8 cellular contexts compared by ENCODE assay signal in the genomic region with DNA sequence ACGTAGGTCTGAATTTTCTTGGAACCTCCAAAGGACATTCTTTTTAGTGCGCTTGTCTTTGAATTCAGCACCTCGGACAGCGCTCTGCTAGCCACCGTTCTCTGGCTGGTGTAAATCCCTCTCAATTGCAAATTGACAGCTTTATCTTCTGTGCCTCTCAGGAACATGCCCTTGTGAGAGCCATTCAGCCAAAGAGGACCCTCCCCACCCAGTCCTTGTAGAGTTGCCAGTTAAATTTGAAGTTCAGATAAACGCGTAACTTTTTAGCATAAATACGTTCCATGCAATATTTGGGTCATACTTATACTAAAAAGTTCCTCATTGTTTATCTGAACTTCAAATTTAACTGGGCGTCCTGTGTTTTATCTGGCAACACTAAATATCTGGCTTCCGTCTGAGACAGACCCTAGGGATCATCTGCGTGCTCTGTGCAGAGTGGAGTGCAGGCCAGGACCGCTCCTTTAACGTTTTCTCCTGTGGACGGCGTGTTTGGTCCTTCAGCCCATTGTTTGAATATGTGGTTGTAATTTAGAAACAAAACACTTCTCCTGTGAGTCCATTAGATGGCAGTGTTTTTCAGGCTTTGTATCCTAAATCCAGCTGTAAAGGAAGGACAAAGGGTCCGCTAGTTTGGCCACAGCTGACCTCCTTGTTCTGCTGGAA. TPM values are rescaled to one million over a fixed set of nuclear protein-coding genes. Genes with fewer than 3 reads are reported as not detected.
DNase-seq lines count a peak whose midpoint lies in the region; TF ChIP-seq lines count a peak whose summit lies in the region.

No MANE protein-coding gene starts in this region.

- no peak overlapping the region for H2AFZ ChIP-seq in OCI-LY1 (ENCODE audit: low read length)
- H2AFZ ChIP-seq in trophoblast cell (ENCODE audit: insufficient read depth, low read length, poor library complexity): no peak overlapping the region

- POLR2A ChIA-PET in CD8-positive, alpha-beta memory T cell (lab: Charles Lee): no interaction called here

- no peaks in the 10 kb centered on the region for H3K9me2 ChIP-seq in OCI-LY1 (ENCODE audit: low read depth, low read length)

- peaks cover 15 to 50% (median 27%) of the 10 kb centered on the region in 3 donors for H3K4me1 Mint-ChIP-seq in CD8-positive, alpha-beta memory T cell
- no peaks in the 10 kb centered on the region for H3K4me1 Mint-ChIP-seq in activated T-helper 2 cell treated with anti-CD3 and anti-CD28 coated beads, Interferon-gamma antibody, Interleukin-2, Interleukin-4, amounts not matched to agents 10 μg/mL and 5 μg/mL and 100 μg/mL, durations not matched to agents 14 hours and 24 hours and 36 hours (ENCODE audit: low read depth)

- H3K9ac ChIP-seq in OCI-LY1 (ENCODE audit: low read length) (no peak overlapping the region), trophoblast cell (ENCODE audit: low read length) (no peak overlapping the region)

- H4K20me1 ChIP-seq in OCI-LY1 (ENCODE audit: insufficient read depth, low read length): no peaks in the 10 kb centered on the region

- H4K91ac ChIP-seq in trophoblast cell (ENCODE audit: low read depth, low read length): no peak overlapping the region

- no peak overlapping the region for H4K8ac ChIP-seq in trophoblast cell (ENCODE audit: low read depth, low read length)

- no peak overlapping the region for H3K18ac ChIP-seq in trophoblast cell (ENCODE audit: low read length)

- CTCF ChIA-PET in CD8-positive, alpha-beta memory T cell (lab: Charles Lee): interaction anchor here (1.4 kb wide), 1 partner anchor 20 kb away, joined by 4 read pairs; no protein-coding TSS in a partner anchor

- H3K4ac ChIP-seq in trophoblast cell (ENCODE audit: low read depth, low read length): no peak overlapping the region

- no CpG with 5 or more reads among the region's 16 CpGs for WGBS in trophoblast cell (ENCODE audit: extremely low coverage, insufficient coverage, insufficient read length)

- H3K79me1 ChIP-seq in trophoblast cell (ENCODE audit: low read length): no peaks in the 10 kb centered on the region

- H3K27ac ChIP-seq in CD8-positive, alpha-beta memory T cell (ENCODE audit: low read depth, low read length): no peak overlapping the region
- no peak overlapping the region for H3K27ac ChIP-seq in OCI-LY1 (ENCODE audit: low read depth, low read length, poor library complexity, severe bottlenecking)
- no peak overlapping the region for H3K27ac ChIP-seq in trophoblast cell (ENCODE audit: low read depth, low read length)
- no peak overlapping the region for H3K27ac ChIP-seq in coronary artery

- no peaks in the 10 kb centered on the region for H3K27me3 Mint-ChIP-seq in CD8-positive, alpha-beta memory T cell
- no peaks in the 10 kb centered on the region for H3K27me3 Mint-ChIP-seq in activated T-helper 2 cell treated with anti-CD3 and anti-CD28 coated beads, Interferon-gamma antibody, Interleukin-2, Interleukin-4, amounts not matched to agents 10 μg/mL and 5 μg/mL and 100 μg/mL, durations not matched to agents 14 hours and 24 hours and 36 hours (ENCODE audit: low read depth)

- intact Hi-C loops in activated T-helper 2 cell treated with anti-CD3 and anti-CD28 coated beads, Interferon-gamma antibody, Interleukin-2, Interleukin-4, amounts not matched to agents 10 μg/mL and 5 μg/mL and 100 μg/mL, durations not matched to agents 14 hours and 24 hours and 36 hours (cut with micrococcal nuclease): no loop called here

- H2BK120ac ChIP-seq in trophoblast cell (ENCODE audit: insufficient read depth, low read length, poor library complexity): no peak overlapping the region

- H3K4me3 Mint-ChIP-seq in CD8-positive, alpha-beta memory T cell: no peak overlapping the region
- no peak overlapping the region for H3K4me3 Mint-ChIP-seq in activated T-helper 2 cell treated with anti-CD3 and anti-CD28 coated beads, Interferon-gamma antibody, Interleukin-2, Interleukin-4, amounts not matched to agents 10 μg/mL and 5 μg/mL and 100 μg/mL, durations not matched to agents 14 hours and 24 hours and 36 hours (ENCODE audit: low read depth)

- TF ChIP-seq CTCF in OCI-LY1 (IDR thresholded peaks at IDR 0.05; ENCODE audit: low read length) (peak; percentile 49; the same call in 1 of the 2 replicates), coronary artery (IDR thresholded peaks at IDR 0.05) (no peak)

- no peak overlapping the region for H3K14ac ChIP-seq in trophoblast cell (ENCODE audit: low read length)

- H3K9me3 Mint-ChIP-seq in CD8-positive, alpha-beta memory T cell: no peaks in the 10 kb centered on the region
- no peaks in the 10 kb centered on the region for H3K9me3 Mint-ChIP-seq in activated T-helper 2 cell treated with anti-CD3 and anti-CD28 coated beads, Interferon-gamma antibody, Interleukin-2, Interleukin-4, amounts not matched to agents 10 μg/mL and 5 μg/mL and 100 μg/mL, durations not matched to agents 14 hours and 24 hours and 36 hours

- H3K36me3 Mint-ChIP-seq in CD8-positive, alpha-beta memory T cell: peaks cover 0 to 72% (median 10%) of the 10 kb centered on the region in 3 donors
- peaks cover 64% of the 10 kb centered on the region for H3K36me3 Mint-ChIP-seq in activated T-helper 2 cell treated with anti-CD3 and anti-CD28 coated beads, Interferon-gamma antibody, Interleukin-2, Interleukin-4, amounts not matched to agents 10 μg/mL and 5 μg/mL and 100 μg/mL, durations not matched to agents 14 hours and 24 hours and 36 hours (ENCODE audit: low read depth)

- no peak overlapping the region for H3K23ac ChIP-seq in trophoblast cell (ENCODE audit: low read length)

- no peaks in the 10 kb centered on the region for H3K36me3 ChIP-seq in CD8-positive, alpha-beta memory T cell (ENCODE audit: insufficient read depth, low read length)
- H3K36me3 ChIP-seq in OCI-LY1 (ENCODE audit: insufficient read depth, low read length): peaks cover 4% of the 10 kb centered on the region; the same call in 1 of the 2 replicates
- H3K36me3 ChIP-seq in trophoblast cell (ENCODE audit: control insufficient read depth in 1 of 2, insufficient read depth in 2 of 2, low read length in 2 of 2): no peaks in the 10 kb centered on the region

- no peak overlapping the region for H2AK5ac ChIP-seq in trophoblast cell (ENCODE audit: low read length)

- peak; percentile 16 to 60 (median 31) for DNase-seq in CD8-positive, alpha-beta memory T cell
- DNase-seq in HPDE6-E6E7 (ENCODE audit: extremely low spot score) (peak; percentile 69), glomerular visceral epithelial cell (ENCODE audit: extremely low spot score) (peak; percentile 62), trophoblast cell (peak; percentile 49 to 89), mesenteric fat pad (ENCODE audit: low spot score) (no peak), coronary artery (ENCODE audit: low spot score) (no peak)
- peak; percentile 21 for DNase-seq in activated T-helper 2 cell treated with anti-CD3 and anti-CD28 coated beads, Interferon-gamma antibody, Interleukin-2, Interleukin-4, amounts not matched to agents 10 μg/mL and 5 μg/mL and 100 μg/mL, durations not matched to agents 14 hours and 24 hours and 36 hours (ENCODE audit: low spot score)

- no peaks in the 10 kb centered on the region for H3K9me3 ChIP-seq in CD8-positive, alpha-beta memory T cell (ENCODE audit: low read length)
- H3K9me3 ChIP-seq in OCI-LY1 (ENCODE audit: low read length) (no peaks in the 10 kb centered on the region), trophoblast cell (ENCODE audit: insufficient read depth, low read depth, low read length) (no peaks in the 10 kb centered on the region)

- no peak overlapping the region for H3K4me3 ChIP-seq in CD8-positive, alpha-beta memory T cell (ENCODE audit: low read length)
- no peak overlapping the region for H3K4me3 ChIP-seq in OCI-LY1 (ENCODE audit: low read depth, low read length, poor library complexity, severe bottlenecking)
- H3K4me3 ChIP-seq in trophoblast cell (ENCODE audit: low read depth, low read length): no peak overlapping the region
- H3K4me3 ChIP-seq in coronary artery: no peak overlapping the region

- H3K27me3 ChIP-seq in CD8-positive, alpha-beta memory T cell (ENCODE audit: insufficient read depth, low read length, poor library complexity, severe bottlenecking): no peaks in the 10 kb centered on the region
- H3K27me3 ChIP-seq in OCI-LY1 (ENCODE audit: insufficient read depth, low read length) (no peaks in the 10 kb centered on the region), trophoblast cell (ENCODE audit: insufficient read depth, low read length) (no peaks in the 10 kb centered on the region)

- no peak overlapping the region for H3K4me2 ChIP-seq in OCI-LY1 (ENCODE audit: low read length)
- no peak overlapping the region for H3K4me2 ChIP-seq in trophoblast cell (ENCODE audit: low read length)

- no peak overlapping the region for H4K12ac ChIP-seq in trophoblast cell (ENCODE audit: low read depth, low read length)

- H3K4me1 ChIP-seq in CD8-positive, alpha-beta memory T cell (ENCODE audit: insufficient read depth, low read length): no peaks in the 10 kb centered on the region
- H3K4me1 ChIP-seq in OCI-LY1 (ENCODE audit: insufficient read depth, low read length, severe bottlenecking) (no peaks in the 10 kb centered on the region), trophoblast cell (ENCODE audit: control insufficient read depth in 1 of 2, insufficient read depth in 2 of 2, low read length in 2 of 2) (no peaks in the 10 kb centered on the region)

- peak overlapping the region in 2 of 8 donors; percentile 17 to 39 for H3K27ac Mint-ChIP-seq in CD8-positive, alpha-beta memory T cell
- no peak overlapping the region for H3K27ac Mint-ChIP-seq in activated T-helper 2 cell treated with anti-CD3 and anti-CD28 coated beads, Interferon-gamma antibody, Interleukin-2, Interleukin-4, amounts not matched to agents 10 μg/mL and 5 μg/mL and 100 μg/mL, durations not matched to agents 14 hours and 24 hours and 36 hours

- no peak overlapping the region for H2BK12ac ChIP-seq in trophoblast cell (ENCODE audit: low read length)

- H3K79me2 ChIP-seq in OCI-LY1 (ENCODE audit: insufficient read depth, low read length) (no peaks in the 10 kb centered on the region), trophoblast cell (ENCODE audit: control insufficient read depth, insufficient read depth, low read length, poor library complexity) (no peaks in the 10 kb centered on the region)

- H2BK5ac ChIP-seq in trophoblast cell (ENCODE audit: low read depth, low read length, poor library complexity): no peak overlapping the region

- no peaks in the 10 kb centered on the region for H3F3A ChIP-seq in OCI-LY1 (ENCODE audit: insufficient read depth, low read length)

RNA-seq across cellular contexts. Expression of a gene that starts 7.0 kb away (rescaled TPM):
- 100 to 1,000 TPM; 171 TPM for total RNA-seq in CD8-positive, alpha-beta memory T cell
- polyA plus RNA-seq in CD8-positive, alpha-beta memory T cell: 52.6 TPM
- 307 and 312 TPM in 2 replicates for total RNA-seq in activated T-helper 2 cell treated with anti-CD3 and anti-CD28 coated beads, Interferon-gamma antibody, Interleukin-2, Interleukin-4, amounts not matched to agents 10 μg/mL and 5 μg/mL and 100 μg/mL, durations not matched to agents 14 hours and 24 hours and 36 hours
- polyA plus RNA-seq in trophoblast cell (2013): 0.55 and 0.57 TPM in 2 replicates
- total RNA-seq in mesenteric fat pad: 29.0 TPM

Comparison
In these comparisons a context has a peak if more than half of its experiments do, and no peak if none do; other contexts are left out.
1. DNase-seq: peak in CD8-positive, alpha-beta memory T cell (5 of 5), HPDE6-E6E7 (single experiment), activated T-helper 2 cell treated with anti-CD3 and anti-CD28 coated beads, Interferon-gamma antibody, Interleukin-2, Interleukin-4, amounts not matched to agents 10 μg/mL and 5 μg/mL and 100 μg/mL, durations not matched to agents 14 hours and 24 hours and 36 hours (single experiment), glomerular visceral epithelial cell (single experiment) and trophoblast cell (2 of 2); none in mesenteric fat pad (single experiment) and coronary artery (single experiment).